In the genomic region with DNA sequence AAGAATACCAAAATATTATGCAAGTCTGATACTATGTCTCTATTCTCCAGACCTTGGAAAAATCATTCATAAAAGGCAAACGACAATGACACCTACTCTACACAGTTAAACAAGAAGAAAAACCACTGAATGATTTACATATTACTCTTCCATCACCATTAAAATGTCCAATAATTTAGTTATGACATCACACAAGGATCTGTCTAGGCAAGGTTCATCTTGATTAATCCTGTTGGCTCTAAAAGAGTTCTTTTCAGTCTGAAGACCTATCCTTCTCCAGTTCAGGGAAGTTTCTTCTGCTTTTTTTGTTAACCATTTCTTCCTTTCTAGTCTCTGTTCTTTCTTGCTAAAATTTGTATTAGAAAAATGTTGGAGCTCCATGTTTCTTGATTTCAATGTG, we compare ENCODE assay signal across 21 cellular contexts.
"Had no signal": no experiment of that assay in that cellular context is flagged by ENCODE, and none has a peak within 500 bp of the region (broad histone marks: within the 10 kb centered on the region; RNA-seq: fewer than 3 reads in every experiment).

No MANE protein-coding gene starts in this region.

- H3K27me3 Mint-ChIP-seq: natural killer cell treated with Interleukin-12 subunit alpha and Interleukin-12 subunit beta and Interleukin-15 and Interleukin-18, amount 100 ng/mL, for 72 hours; stimulated activated naive B cell treated with anti-CD40 and anti-IgM and Interleukin-4, amounts not matched to agents 10 μg/mL and 1 μg/mL and 100 μg/mL, for 72 hours; stimulated activated naive CD8-positive, alpha-beta T cell treated with anti-CD3 and anti-CD28 coated beads, Interleukin-15, amount 100 ng/mL, for 72 hours had no signal

- DNase-seq: dermis blood vessel endothelial cell; glutamatergic neuron; islet precursor cell; left cardiac atrium; left ventricle myocardium inferior; lower lobe of right lung; midbrain; nucleus accumbens; ovary; sigmoid colon; stimulated activated CD4-positive, alpha-beta T cell treated with anti-CD3 and anti-CD28 coated beads, Interleukin-2, amount 100 ng/mL, for 24 hours; stimulated activated CD4-positive, alpha-beta T cell treated with anti-CD3 and anti-CD28 coated beads, Interleukin-4, amount 100 ng/mL, for 4 hours; stimulated activated naive B cell treated with anti-CD40 and anti-IgM and Interleukin-4, amounts not matched to agents 10 μg/mL and 1 μg/mL and 100 μg/mL, for 72 hours; stimulated activated naive CD8-positive, alpha-beta T cell treated with anti-CD3 and anti-CD28 coated beads, Interleukin-15, amount 100 ng/mL, for 72 hours; testis; transverse colon had no signal

- H3K27me3 ChIP-seq: gastroesophageal sphincter, neural progenitor cell, ovary, right atrium auricular region, sigmoid colon, testis, transverse colon had no signal

- H3K9me3 ChIP-seq: testis had no signal

- ATAC-seq: gastroesophageal sphincter; left cardiac atrium; lower lobe of right lung; natural killer cell treated with Interleukin-12 subunit alpha and Interleukin-12 subunit beta and Interleukin-15 and Interleukin-18, amount 100 ng/mL, for 72 hours; stimulated activated naive B cell treated with anti-CD40 and anti-IgM and Interleukin-4, amounts not matched to agents 10 μg/mL and 1 μg/mL and 100 μg/mL, for 72 hours; stimulated activated naive CD8-positive, alpha-beta T cell treated with anti-CD3 and anti-CD28 coated beads, Interleukin-15, amount 100 ng/mL, for 72 hours had no signal

- H3K4me3 Mint-ChIP-seq: natural killer cell treated with Interleukin-12 subunit alpha and Interleukin-12 subunit beta and Interleukin-15 and Interleukin-18, amount 100 ng/mL, for 72 hours; neural progenitor cell; stimulated activated naive B cell treated with anti-CD40 and anti-IgM and Interleukin-4, amounts not matched to agents 10 μg/mL and 1 μg/mL and 100 μg/mL, for 72 hours; stimulated activated naive CD8-positive, alpha-beta T cell treated with anti-CD3 and anti-CD28 coated beads, Interleukin-15, amount 100 ng/mL, for 72 hours had no signal

- H3K4me1 Mint-ChIP-seq: neural progenitor cell had no signal

- H3K27ac Mint-ChIP-seq: natural killer cell treated with Interleukin-12 subunit alpha and Interleukin-12 subunit beta and Interleukin-15 and Interleukin-18, amount 100 ng/mL, for 72 hours; neural progenitor cell; stimulated activated naive B cell treated with anti-CD40 and anti-IgM and Interleukin-4, amounts not matched to agents 10 μg/mL and 1 μg/mL and 100 μg/mL, for 72 hours; stimulated activated naive CD8-positive, alpha-beta T cell treated with anti-CD3 and anti-CD28 coated beads, Interleukin-15, amount 100 ng/mL, for 72 hours had no signal

- H3K27ac ChIP-seq: gastroesophageal sphincter, left ventricle myocardium inferior, lower lobe of right lung, neural progenitor cell, ovary, right atrium auricular region, sigmoid colon, skin epidermis, testis, transverse colon had no signal

- H3K4me3 ChIP-seq: gastroesophageal sphincter, left ventricle myocardium inferior, lower lobe of right lung, neural progenitor cell, ovary, right atrium auricular region, sigmoid colon, skin epidermis, testis, transverse colon had no signal

- H3K4me1 ChIP-seq: gastroesophageal sphincter, left ventricle myocardium inferior, lower lobe of right lung, neural progenitor cell, right atrium auricular region, sigmoid colon, testis, transverse colon had no signal
